1 cellular context compared by ENCODE assay signal in the genomic region with DNA sequence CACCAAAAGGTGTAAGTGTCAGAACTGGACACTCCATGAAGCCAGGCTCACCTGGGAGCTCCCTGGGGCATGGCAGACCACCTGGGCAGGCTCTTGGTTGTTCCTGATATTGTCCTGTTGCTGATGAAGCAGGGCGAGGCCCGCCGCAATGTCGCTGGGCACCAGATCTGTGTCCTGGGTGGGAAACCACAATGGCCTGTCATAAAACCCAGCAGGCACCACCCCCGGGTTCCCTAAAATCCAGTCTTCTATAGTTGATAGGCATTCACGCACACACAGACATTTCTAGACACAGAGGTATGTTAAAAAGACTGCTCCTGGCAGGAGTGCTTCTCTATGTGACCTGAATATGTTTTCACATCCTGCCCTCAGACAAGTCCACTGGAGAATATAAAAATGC.
TF ChIP-seq lines count a peak whose summit lies in the region.

No MANE protein-coding gene starts in this region.

TF ChIP-seq in H1, 55 proteins besides CTCF, POLR2A, EP300 and RAD21:
- no peak for TF ChIP-seq SRF (IDR thresholded peaks at IDR 0.05; ENCODE audit: low read depth, low read length)
- no peak for TF ChIP-seq SP2 (IDR thresholded peaks at IDR 0.05; ENCODE audit: low read length)
- TF ChIP-seq POU5F1 (IDR thresholded peaks at IDR 0.05; ENCODE audit: low read depth, low read length): no peak
- TF ChIP-seq TAF7 (optimal IDR thresholded peaks at IDR 0.05; ENCODE audit: borderline replicate concordance, low read depth, low read length): no peak
